ENCODE assay signal across 22 cellular contexts in the genomic region with DNA sequence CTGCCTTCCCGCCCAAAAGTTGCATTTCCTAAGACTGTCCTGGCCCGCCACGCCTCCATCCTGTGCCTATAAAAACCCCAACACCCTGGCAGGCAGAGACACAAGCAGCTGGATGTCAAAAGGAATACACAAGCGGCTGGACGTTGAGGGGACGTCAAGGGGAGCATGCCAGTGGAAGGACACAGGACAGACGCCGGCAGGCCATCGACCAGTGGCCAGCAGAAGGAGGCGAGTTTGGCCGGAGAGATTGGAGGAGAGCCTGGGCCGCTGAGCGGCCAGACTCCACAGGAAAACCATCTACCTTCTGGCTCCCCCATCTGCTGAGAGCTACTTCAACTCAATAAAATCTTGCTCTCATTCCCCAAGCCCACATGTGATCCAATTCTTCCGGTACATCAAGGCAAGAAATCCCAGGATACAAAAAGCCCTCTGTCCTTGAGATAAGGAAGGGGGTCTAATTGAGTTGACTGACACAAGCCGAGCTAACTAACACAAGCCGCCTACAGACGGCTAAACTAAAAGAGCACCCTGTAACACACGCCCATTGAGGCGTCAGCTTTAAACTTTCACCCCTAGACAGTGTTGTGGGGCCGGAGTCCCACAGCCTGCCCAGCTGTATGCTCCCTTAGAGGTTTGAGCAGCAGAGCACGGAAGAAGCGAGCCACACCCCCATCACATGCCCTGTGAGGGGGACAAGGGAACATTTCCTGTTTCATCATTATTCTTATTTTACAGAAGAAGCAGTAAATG.
DNase-seq lines count a peak whose midpoint lies in the region; ATAC-seq lines count a peak whose summit lies in the region.
"Had no signal": no experiment of that assay in that cellular context is flagged by ENCODE, and none has a peak within 500 bp of the region (broad histone marks: within the 10 kb centered on the region; RNA-seq: fewer than 3 reads in every experiment).

No MANE protein-coding gene starts in this region.

- in situ Hi-C loops in SK-MEL-5 (cut with HindIII; ENCODE audit: low pct_unique_long_range_greater_than_20kb, low sequenced_read_pairs): no loop called here

- H3K79me1 ChIP-seq in neuronal stem cell (ENCODE audit: low read depth, low read length): no peaks in the 10 kb centered on the region

- no peak overlapping the region for H3K14ac ChIP-seq in neuronal stem cell (ENCODE audit: low read length)

- H2BK12ac ChIP-seq in neuronal stem cell (ENCODE audit: low read length): no peak overlapping the region

- no CpG with 5 or more reads among the region's 22 CpGs for WGBS in neuronal stem cell (ENCODE audit: extremely low coverage in 2 of 2, insufficient read length in 2 of 2, insufficient replicate concordance in 1 of 2), 2 donors

- no peaks in the 10 kb centered on the region for H4K20me1 ChIP-seq in BLaER1

- H3K27me3 ChIP-seq in BLaER1: no peaks in the 10 kb centered on the region
- H3K27me3 ChIP-seq in neuronal stem cell (ENCODE audit: control insufficient read depth in 3 of 3, insufficient read depth in 3 of 3, low read depth in 1 of 3, low read length in 3 of 3): no peaks in the 10 kb centered on the region

- no peak overlapping the region for H2BK5ac ChIP-seq in neuronal stem cell (ENCODE audit: low read length)

- H3K4me3 ChIP-seq in BLaER1 (no peak overlapping the region), neuronal stem cell (ENCODE audit: low read length in 2 of 2) (peak overlapping the region in 1 of 2 donors; percentile 48)
- H3K4me3 ChIP-seq: HAP-1 had no signal

- no peaks in the 10 kb centered on the region for H3K36me3 ChIP-seq in BLaER1
- H3K36me3 ChIP-seq in neuronal stem cell (replicated peaks in 1 of 2; ENCODE audit: control insufficient read depth in 2 of 2, insufficient read depth in 2 of 2, low read length in 2 of 2): no peaks in the 10 kb centered on the region
- H3K36me3 ChIP-seq: HAP-1 had no signal

- H3K4me1 ChIP-seq in BLaER1 (peaks cover 13% of the 10 kb centered on the region), neuronal stem cell (ENCODE audit: control insufficient read depth in 2 of 2, insufficient read depth in 1 of 2, low read depth in 1 of 2, low read length in 2 of 2) (peaks cover 0 to 5% of the 10 kb centered on the region in 2 donors)
- H3K4me1 ChIP-seq: HAP-1 had no signal

- H4K8ac ChIP-seq in neuronal stem cell (ENCODE audit: low read depth, low read length): no peak overlapping the region

- H2AFZ ChIP-seq in neuronal stem cell (ENCODE audit: low read length): no peak overlapping the region

- H2AK5ac ChIP-seq in neuronal stem cell (ENCODE audit: low read depth, low read length): no peak overlapping the region

- no peak overlapping the region for H3K23ac ChIP-seq in neuronal stem cell (ENCODE audit: low read depth, low read length, poor library complexity)

- H3K4me2 ChIP-seq in BLaER1: peak overlapping the region; percentile 48
- no peak overlapping the region for H3K4me2 ChIP-seq in neuronal stem cell (ENCODE audit: insufficient read depth, low read length, poor library complexity, severe bottlenecking)
- H3K4me2 ChIP-seq: KMS-11 had no signal

- ATAC-seq in GM19023 (IDR thresholded peaks at IDR 0.05; ENCODE audit: unreplicated experiment): no peak
- ATAC-seq: Panc1, SK-N-SH treated with all-trans-retinoic acid at 6 μM for 48 hours had no signal

- H2BK120ac ChIP-seq in neuronal stem cell (ENCODE audit: low read depth, low read length): no peak overlapping the region

- no peak overlapping the region for H3K4ac ChIP-seq in neuronal stem cell (ENCODE audit: low read length)

- H2BK15ac ChIP-seq in neuronal stem cell (ENCODE audit: low read length): no peak overlapping the region

- H3K9me3 ChIP-seq in BLaER1: no peaks in the 10 kb centered on the region
- H3K9me3 ChIP-seq in neuronal stem cell (replicated peaks in 1 of 2; ENCODE audit: control insufficient read depth in 2 of 2, insufficient read depth in 1 of 2, low read depth in 1 of 2, low read length in 2 of 2): no peaks in the 10 kb centered on the region
- H3K9me3 ChIP-seq: HAP-1 had no signal

- DNase-seq in SK-MEL-5 (ENCODE audit: low read depth, low spot score) (peak; percentile 72), foreskin melanocyte (peak; percentile 70), neuronal stem cell (ENCODE audit: low spot score) (no peak), superior temporal gyrus (ENCODE audit: extremely low spot score) (no peak)
- DNase-seq in activated CD4-positive, alpha-beta T cell treated with anti-CD3 and anti-CD28 coated beads, Interleukin-2, amount 50 U/mL, for 48 hours: no peak
- DNase-seq: AML-193; GF-D8; IMR-90; NCI-H1092 treated with DMSO at 0.1 percent for 48 hours; NCI-H1436 treated with DMSO at 0.1 percent for 48 hours; NCI-H1930; NCI-H226; NCI-H510A treated with DMSO at 0.1 percent for 48 hours; NCI-H774; NK-92 treated with Interleukin-12 subunit alpha and Interleukin-12 subunit beta, amount 100 ng/mL, for 24 hours; SIG-M5 had no signal

- no peak overlapping the region for H3K9ac ChIP-seq in BLaER1
- H3K9ac ChIP-seq in neuronal stem cell (ENCODE audit: low read depth, low read length, poor library complexity): no peak overlapping the region
- H3K9ac ChIP-seq: KMS-11 had no signal

- H4K91ac ChIP-seq in neuronal stem cell (ENCODE audit: low read depth, low read length, poor library complexity): no peak overlapping the region

- H3K18ac ChIP-seq in neuronal stem cell (ENCODE audit: low read length): peak overlapping the region; percentile 9

- H3K27ac ChIP-seq in BLaER1 (no peak overlapping the region), neuronal stem cell (replicated peaks; ENCODE audit: low read length) (no peak overlapping the region)
- H3K27ac ChIP-seq: KMS-11 had no signal

Comparison
In these comparisons a context has a peak if more than half of its experiments do, and no peak if none do; other contexts are left out.
1. DNase-seq: peak in SK-MEL-5 (single experiment) and foreskin melanocyte (single experiment); none in neuronal stem cell (single experiment), activated CD4-positive, alpha-beta T cell treated with anti-CD3 and anti-CD28 coated beads, Interleukin-2, amount 50 U/mL, for 48 hours (0 of 2) and superior temporal gyrus (single experiment).